Comparison of ENCODE assay signal across 8 cellular contexts in the genomic region with DNA sequence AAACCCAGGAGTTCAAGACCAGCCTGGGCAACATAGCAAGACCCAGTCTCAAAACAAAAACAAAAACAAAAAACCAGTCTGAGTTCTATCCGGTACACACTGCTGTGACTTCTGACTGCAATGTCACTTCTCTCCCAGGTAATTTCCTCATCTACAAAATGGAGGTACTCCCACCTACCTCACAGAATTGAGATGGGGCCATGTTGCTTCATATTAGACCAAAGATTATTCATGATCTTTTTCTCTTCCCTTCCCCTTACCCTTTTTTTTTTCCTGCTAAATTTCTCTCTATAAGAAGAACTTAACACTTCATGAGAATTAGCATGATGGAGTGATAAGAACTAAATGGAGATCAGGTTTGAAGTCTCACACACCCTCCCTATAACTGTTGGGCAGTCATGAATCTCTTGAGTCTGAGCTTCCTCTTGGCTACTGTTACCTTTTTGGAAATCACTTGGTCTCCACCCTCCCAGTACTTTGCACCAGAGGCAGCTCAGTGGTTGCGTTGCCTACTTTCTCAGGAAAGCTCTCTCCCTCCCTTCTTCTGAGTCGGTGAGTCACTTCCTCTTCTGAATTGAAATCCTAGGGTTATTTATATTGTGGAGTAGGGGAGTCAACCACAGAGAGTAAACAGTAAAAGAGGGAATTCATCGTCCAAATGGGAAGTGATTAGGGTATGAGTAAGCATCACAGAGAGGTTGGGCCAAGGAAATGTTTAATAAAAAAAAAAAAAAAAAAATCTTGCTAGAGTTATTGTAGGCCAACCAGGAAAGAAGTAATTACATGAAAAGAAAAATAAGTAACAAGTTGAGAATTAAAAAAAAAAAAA. TPM values are rescaled to one million over a fixed set of nuclear protein-coding genes. Genes with fewer than 3 reads are reported as not detected.
DNase-seq lines count a peak whose midpoint lies in the region; ATAC-seq and TF ChIP-seq lines count a peak whose summit lies in the region.

No MANE protein-coding gene starts in this region.

- H3K4me1 Mint-ChIP-seq in HFFc6 (ENCODE audit: low read depth) = peaks cover 100% of the 10 kb centered on the region

- H3K36me3 ChIP-seq in SK-N-MC (ENCODE audit: insufficient read depth, low read length) = peaks cover 7% of the 10 kb centered on the region
- H3K36me3 ChIP-seq in fibroblast of lung (ENCODE audit: control insufficient read depth, insufficient read depth, low read length) = no peaks in the 10 kb centered on the region

- H3K4me3 ChIP-seq in SK-N-MC (no peak overlapping the region), fibroblast of lung (replicated peaks in 1 of 4; ENCODE audit: control extremely low read depth in 1 of 4, insufficient read depth in 1 of 4, low read depth in 3 of 4, low read length in 4 of 4) (no peak overlapping the region)

- H3K9me3 ChIP-seq in SK-N-MC (ENCODE audit: low read depth, low read length) (no peaks in the 10 kb centered on the region), fibroblast of lung (ENCODE audit: control insufficient read depth, insufficient read depth, low read depth, low read length) (no peaks in the 10 kb centered on the region)

- peak overlapping the region; percentile 69 for H3K4me3 Mint-ChIP-seq in HFFc6

- peaks cover 21% of the 10 kb centered on the region for H3K4me1 ChIP-seq in fibroblast of lung (ENCODE audit: control insufficient read depth, extremely low read depth, insufficient read depth, low read length)

- H3K27ac ChIP-seq in SK-N-MC (no peak overlapping the region), fibroblast of lung (ENCODE audit: insufficient read depth, low read length) (peak overlapping the region; percentile 86)

- peak overlapping the region; percentile 1 for H3K4me2 ChIP-seq in fibroblast of lung (ENCODE audit: extremely low read depth, insufficient read depth, low read length)

- no peak overlapping the region for H2AFZ ChIP-seq in fibroblast of lung (ENCODE audit: low read length)

- no peaks in the 10 kb centered on the region; the same call in 1 of the 2 replicates for H3K27me3 Mint-ChIP-seq in HFFc6 (ENCODE audit: insufficient read depth)

- peaks cover 52% of the 10 kb centered on the region for H3K36me3 Mint-ChIP-seq in HFFc6 (ENCODE audit: low read depth)

- ATAC-seq in omental fat pad (ENCODE audit: low FRiP score) (peak; percentile 96), HG02798 (IDR thresholded peaks at IDR 0.05; ENCODE audit: poor library complexity, unreplicated experiment) (no peak), GM18519 (IDR thresholded peaks at IDR 0.05; ENCODE audit: low FRiP score, unreplicated experiment) (no peak), GM18868 (IDR thresholded peaks at IDR 0.05; ENCODE audit: unreplicated experiment) (no peak)

- H4K20me1 ChIP-seq in fibroblast of lung (ENCODE audit: control insufficient read depth, extremely low read depth, insufficient read depth, low read length) = no peaks in the 10 kb centered on the region

- TF ChIP-seq CTCF in AG09319 (IDR thresholded peaks at IDR 0.05; ENCODE audit: low read depth, low read length) = no peak
- no peak for TF ChIP-seq CTCF in HFFc6 (IDR thresholded peaks at IDR 0.05)
- no peak for TF ChIP-seq CTCF in fibroblast of lung (conservative IDR thresholded peaks at IDR 0.05 in 1 of 2, IDR thresholded peaks at IDR 0.05 in 1 of 2; ENCODE audit: low read depth in 1 of 2, low read length in 2 of 2)
- TF ChIP-seq CTCF in omental fat pad (IDR thresholded peaks at IDR 0.05) = no peak

- H3K79me2 ChIP-seq in fibroblast of lung (ENCODE audit: control insufficient read depth, insufficient read depth, low read length) = no peaks in the 10 kb centered on the region

- H3K27me3 ChIP-seq in fibroblast of lung (ENCODE audit: control insufficient read depth, insufficient read depth, low read length) = no peaks in the 10 kb centered on the region

- DNase-seq in AG09319 (ENCODE audit: extremely low read depth, low read depth) = peak; percentile 98
- DNase-seq in HFFc6 = peak; percentile 99
- peak; percentile 55 for DNase-seq in SK-N-MC (ENCODE audit: low read depth, low spot score)
- peak; percentile 100 for DNase-seq in fibroblast of lung (ENCODE audit: low read depth in 2 of 2)
- DNase-seq in omental fat pad (ENCODE audit: low spot score) = no peak

- H3K9me3 Mint-ChIP-seq in HFFc6 = no peaks in the 10 kb centered on the region; the same call in 1 of the 2 replicates

- H3K9ac ChIP-seq in SK-N-MC (ENCODE audit: insufficient read length) (no peak overlapping the region), fibroblast of lung (ENCODE audit: insufficient read depth, low read length) (no peak overlapping the region)

- peak overlapping the region; percentile 97 for H3K27ac Mint-ChIP-seq in HFFc6

RNA-seq across cellular contexts. Expression of a gene that starts 59.9 kb away (rescaled TPM):
- total RNA-seq in HFFc6 (2021; fragmentation: NEBNext Ultra II Directional; extraction: Animal tissue kit (Norgen Biotek cat#: 25700)) = under 1 TPM; 0.14 to 0.65 (median 0.51) TPM
- total RNA-seq in fibroblast of lung (0.77 and 1.5 TPM in 2 replicates), omental fat pad (1 to 10 TPM; 2.2 to 5.3 (median 4.5) TPM)
- polyA plus RNA-seq in fibroblast of lung = 0.34 and 0.40 TPM in 2 replicates
- 0.41 and 0.43 TPM in 2 replicates for polyA plus RNA-seq in fibroblast of lung (2012)
- 0.35 TPM in 1 of 2 replicates, not detected in the other for polyA minus RNA-seq in fibroblast of lung (ENCODE audit: low replicate concordance)
